15 cellular contexts compared by ENCODE assay signal in genomic region chr18:50334546-50335152, GRCh38.
A peak's percentile ranks its signal among the peaks of the same experiment; 100 is the strongest.
DNase-seq lines count a peak whose midpoint lies in the region; ATAC-seq, FAIRE-seq and TF ChIP-seq lines count a peak whose summit lies in the region.
"Had no signal": no experiment of that assay in that cellular context is flagged by ENCODE, and none has a peak within 500 bp of the region (broad histone marks: within the 10 kb centered on the region; RNA-seq: fewer than 3 reads in every experiment).

No MANE protein-coding gene starts in this region.

- H3K4me2 ChIP-seq in OCI-LY3 (ENCODE audit: low read length), result peak overlapping the region; percentile 45

- FAIRE-seq in GM18507 (lab: Jason Lieb, UNC), result peak; percentile 88

- H3K36me3 ChIP-seq in OCI-LY3 (replicated peaks; ENCODE audit: low read depth, low read length), result peaks cover 8% of the 10 kb centered on the region
- H3K36me3 ChIP-seq: tibial nerve had no signal

- peaks cover 34% of the 10 kb centered on the region for H3K4me1 ChIP-seq in OCI-LY3 (ENCODE audit: low read length)
- H3K4me1 ChIP-seq: tibial nerve had no signal

- no peaks in the 10 kb centered on the region for H4K20me1 ChIP-seq in OCI-LY3 (ENCODE audit: insufficient read depth, low read length)

- no peak overlapping the region for H3K9ac ChIP-seq in OCI-LY3 (ENCODE audit: low read length)

- no peak for DNase-seq in GM18507 (ENCODE audit: extremely low spot score, insufficient read length, low read depth)
- DNase-seq in NCI-H1417 (lab: John Stamatoyannopoulos, UW), result no peak
- no peak for DNase-seq in NCI-H187 (lab: John Stamatoyannopoulos, UW)
- no peak for DNase-seq in globus pallidus (ENCODE audit: low spot score)
- DNase-seq: activated naive CD4-positive, alpha-beta T cell treated with anti-CD3 and anti-CD28 coated beads, Interleukin-2, amount 10 ng/mL, durations not matched to agents 7 days and 5 days; islet precursor cell; NCI-H1417 treated with DMSO at 0.1 percent for 48 hours; NCI-H774 had no signal

- H3K9me3 ChIP-seq in OCI-LY3 (ENCODE audit: insufficient read depth, low read length), result peaks cover 9% of the 10 kb centered on the region; the same call in 1 of the 2 replicates
- H3K9me3 ChIP-seq: tibial nerve had no signal

- no peak for TF ChIP-seq CTCF in OCI-LY3 (IDR thresholded peaks at IDR 0.05; ENCODE audit: low read depth, low read length)

- H3K27ac ChIP-seq in OCI-LY3 (ENCODE audit: low read length), result no peak overlapping the region
- H3K27ac ChIP-seq: tibial nerve had no signal

- H3K27me3 ChIP-seq in OCI-LY3 (ENCODE audit: low read depth, low read length), result peaks cover 79% of the 10 kb centered on the region
- H3K27me3 ChIP-seq: tibial nerve had no signal

- no peak overlapping the region for H2AFZ ChIP-seq in OCI-LY3 (ENCODE audit: low read depth, low read length)

- ATAC-seq in GM21526 (IDR thresholded peaks at IDR 0.05; ENCODE audit: low FRiP score, unreplicated experiment) (peak; percentile 72), HG03097 (IDR thresholded peaks at IDR 0.05; ENCODE audit: low FRiP score, unreplicated experiment) (peak; percentile 65), HG03135 (IDR thresholded peaks at IDR 0.05; ENCODE audit: unreplicated experiment) (no peak)
- ATAC-seq: natural killer cell treated with Interleukin-12 subunit alpha and Interleukin-12 subunit beta and Interleukin-15 and Interleukin-18, amount 100 ng/mL, for 72 hours; SK-N-SH treated with all-trans-retinoic acid at 6 μM for 48 hours had no signal

- H3K4me3 ChIP-seq in OCI-LY3 (ENCODE audit: low read length), result peak overlapping the region; percentile 12
- H3K4me3 ChIP-seq: tibial nerve had no signal

- no peaks in the 10 kb centered on the region for H3K79me2 ChIP-seq in OCI-LY3 (ENCODE audit: low read length)
